ENCODE assay signal across 23 cellular contexts in genomic region chr14:67459336-67459735, GRCh38. TPM values are rescaled to one million over a fixed set of nuclear protein-coding genes. Genes with fewer than 3 reads are reported as not detected.
"Had no signal": no experiment of that assay in that cellular context is flagged by ENCODE, and none has a peak within 500 bp of the region (broad histone marks: within the 10 kb centered on the region; RNA-seq: fewer than 3 reads in every experiment).

No MANE protein-coding gene starts in this region.

- DNase-seq: cerebellar nuclear complex; dorsolateral prefrontal cortex; effector CD4-positive, alpha-beta T cell; kidney; left lung; lower lobe of right lung; naive thymus-derived CD8-positive, alpha-beta T cell; nephron progenitor cell; nucleus accumbens; posterior cingulate gyrus; sigmoid colon; spleen; stimulated activated CD4-positive, alpha-beta T cell treated with anti-CD3 and anti-CD28 coated beads, Interleukin-4, amount 100 ng/mL, for 4 hours; stimulated activated naive CD8-positive, alpha-beta T cell treated with anti-CD3 and anti-CD28 coated beads, Interleukin-15, Interleukin-2, amounts not matched to agents 100 U/mL and 50 U/mL, for 24 hours; substantia nigra; testis; tibial artery had no signal

- H3K79me2 ChIP-seq: hepatocyte had no signal

- FAIRE-seq: frontal cortex, kidney had no signal

- H3K27me3 ChIP-seq: dorsolateral prefrontal cortex, hepatocyte, left lung, sigmoid colon, spleen, testis had no signal

- H3K27ac ChIP-seq: hepatocyte, left lung, lower lobe of right lung, sigmoid colon, skin epidermis, spleen, testis, tibial artery had no signal

- H3K4me1 ChIP-seq: left lung, lower lobe of right lung, sigmoid colon, spleen, testis, tibial artery had no signal

- H3K4me3 ChIP-seq: dorsolateral prefrontal cortex, hepatocyte, left lung, lower lobe of right lung, sigmoid colon, skin epidermis, spleen, testis, tibial artery had no signal

- H2AFZ ChIP-seq: hepatocyte had no signal

- H3K36me3 ChIP-seq: left lung, lower lobe of right lung, sigmoid colon, spleen, tibial artery had no signal

- ATAC-seq: left lung; lower lobe of right lung; naive thymus-derived CD8-positive, alpha-beta T cell; stimulated activated memory B cell treated with anti-CD40 and anti-IgM and Interleukin-4, amounts not matched to agents 10 μg/mL and 1 μg/mL and 100 μg/mL, for 72 hours; stimulated activated naive CD8-positive, alpha-beta T cell treated with anti-CD3 and anti-CD28 coated beads, Interleukin-15, Interleukin-2, amounts not matched to agents 100 U/mL and 50 U/mL, for 24 hours had no signal

- H3K4me2 ChIP-seq: hepatocyte had no signal

- H3K9me3 ChIP-seq: left lung, lower lobe of right lung, sigmoid colon, testis, tibial artery had no signal

RNA-seq across cellular contexts. Expression of gene PLEK2, which starts 47.4 kb away (rescaled TPM):
- total RNA-seq: myocyte, osteocyte had no signal
